Comparison of ENCODE assay signal across 8 cellular contexts in genomic region chr2:60550151-60550983, GRCh38. TPM values are rescaled to one million over a fixed set of nuclear protein-coding genes. Genes with fewer than 3 reads are reported as not detected.
DNase-seq lines count a peak whose midpoint lies in the region; ATAC-seq and TF ChIP-seq lines count a peak whose summit lies in the region.

No MANE protein-coding gene starts in this region.

- H3K9me3 Mint-ChIP-seq in activated T-helper 2 cell treated with anti-CD3 and anti-CD28 coated beads, Interferon-gamma antibody, Interleukin-2, Interleukin-4, amounts not matched to agents 10 μg/mL and 5 μg/mL and 100 μg/mL, durations not matched to agents 14 hours and 24 hours and 36 hours: no peaks in the 10 kb centered on the region

- H3K27me3 ChIP-seq in DND-41 (ENCODE audit: insufficient read depth, low read length, poor library complexity): peaks cover 59% of the 10 kb centered on the region
- no peaks in the 10 kb centered on the region for H3K27me3 ChIP-seq in foreskin keratinocyte
- H3K27me3 ChIP-seq in neuron (ENCODE audit: insufficient read depth, low read length): peaks cover 39% of the 10 kb centered on the region

- peaks cover 25% of the 10 kb centered on the region; the same call in 1 of the 2 replicates for H4K20me1 ChIP-seq in DND-41 (ENCODE audit: insufficient read depth, low read length)

- H3K4me1 ChIP-seq in DND-41 (ENCODE audit: insufficient read depth, low read length) (peaks cover 68% of the 10 kb centered on the region), foreskin keratinocyte (peaks cover 30% of the 10 kb centered on the region), neuron (ENCODE audit: insufficient read depth, low read length) (peaks cover 37% of the 10 kb centered on the region)

- H3K9ac ChIP-seq in DND-41 (ENCODE audit: low read depth, low read length): peak overlapping the region; percentile 89

- peaks cover 86% of the 10 kb centered on the region for H3K79me2 ChIP-seq in DND-41 (ENCODE audit: insufficient read depth, low read length)

- peaks cover 71% of the 10 kb centered on the region for H3K27me3 Mint-ChIP-seq in activated T-helper 2 cell treated with anti-CD3 and anti-CD28 coated beads, Interferon-gamma antibody, Interleukin-2, Interleukin-4, amounts not matched to agents 10 μg/mL and 5 μg/mL and 100 μg/mL, durations not matched to agents 14 hours and 24 hours and 36 hours (ENCODE audit: low read depth)

- H3K9me3 ChIP-seq in DND-41 (ENCODE audit: insufficient read depth, low read length, severe bottlenecking) (no peaks in the 10 kb centered on the region), neuron (ENCODE audit: low read length) (no peaks in the 10 kb centered on the region)

- H3K27ac ChIP-seq in DND-41 (ENCODE audit: low read length): peak overlapping the region; percentile 96
- peak overlapping the region; percentile 70 for H3K27ac ChIP-seq in foreskin keratinocyte

- H3K36me3 Mint-ChIP-seq in activated T-helper 2 cell treated with anti-CD3 and anti-CD28 coated beads, Interferon-gamma antibody, Interleukin-2, Interleukin-4, amounts not matched to agents 10 μg/mL and 5 μg/mL and 100 μg/mL, durations not matched to agents 14 hours and 24 hours and 36 hours (ENCODE audit: low read depth): no peaks in the 10 kb centered on the region

- peak; percentile 63 for ATAC-seq in DND-41 (ENCODE audit: insufficient read depth, low read depth)
- peak; percentile 41 for ATAC-seq in GM21390 (IDR thresholded peaks at IDR 0.05; ENCODE audit: unreplicated experiment)
- peak; percentile 66 for ATAC-seq in foreskin keratinocyte

- peaks cover 21% of the 10 kb centered on the region for H3K4me1 Mint-ChIP-seq in activated T-helper 2 cell treated with anti-CD3 and anti-CD28 coated beads, Interferon-gamma antibody, Interleukin-2, Interleukin-4, amounts not matched to agents 10 μg/mL and 5 μg/mL and 100 μg/mL, durations not matched to agents 14 hours and 24 hours and 36 hours (ENCODE audit: low read depth)

- peak overlapping the region; percentile 65 for H2AFZ ChIP-seq in DND-41 (ENCODE audit: low read depth, low read length)
- peak overlapping the region; percentile 94 for H2AFZ ChIP-seq in neuron (ENCODE audit: low read depth, low read length)

- H3K36me3 ChIP-seq in DND-41 (ENCODE audit: insufficient read depth, low read length): peaks cover 21% of the 10 kb centered on the region
- no peaks in the 10 kb centered on the region for H3K36me3 ChIP-seq in neuron (ENCODE audit: insufficient read depth, low read length)

- DNase-seq in DND-41: peak; percentile 89
- DNase-seq in HS-5 (ENCODE audit: low read depth): peak; percentile 51
- peak; percentile 79 for DNase-seq in NCI-H82 treated with DMSO at 0.1 percent for 48 hours (lab: John Stamatoyannopoulos, UW; ENCODE audit: unreplicated experiment)
- DNase-seq in activated T-helper 2 cell treated with anti-CD3 and anti-CD28 coated beads, Interferon-gamma antibody, Interleukin-2, Interleukin-4, amounts not matched to agents 10 μg/mL and 5 μg/mL and 100 μg/mL, durations not matched to agents 14 hours and 24 hours and 36 hours (ENCODE audit: low spot score): no peak
- DNase-seq in foreskin keratinocyte: peak in 1 of 2 donors; percentile 84
- no peak for DNase-seq in NK-92 (lab: John Stamatoyannopoulos, UW; ENCODE audit: unreplicated experiment)

- H3K4me3 ChIP-seq in DND-41 (ENCODE audit: low read depth in 1 of 2, low read length in 2 of 2) (peak overlapping the region; percentile 66 to 78), neuron (ENCODE audit: low read length) (peak overlapping the region; percentile 67)

- peak overlapping the region; percentile 92 for H3K4me2 ChIP-seq in DND-41 (ENCODE audit: insufficient read depth, low read length)

- no peak overlapping the region for H3K27ac Mint-ChIP-seq in activated T-helper 2 cell treated with anti-CD3 and anti-CD28 coated beads, Interferon-gamma antibody, Interleukin-2, Interleukin-4, amounts not matched to agents 10 μg/mL and 5 μg/mL and 100 μg/mL, durations not matched to agents 14 hours and 24 hours and 36 hours

- intact Hi-C loops in activated T-helper 2 cell treated with anti-CD3 and anti-CD28 coated beads, Interferon-gamma antibody, Interleukin-2, Interleukin-4, amounts not matched to agents 10 μg/mL and 5 μg/mL and 100 μg/mL, durations not matched to agents 14 hours and 24 hours and 36 hours (cut with micrococcal nuclease): loop anchor here (5.0 to 10.0 kb wide), 2 partner anchors 1248 to 1526 kb away; no protein-coding TSS in a partner anchor

- H3K4me3 Mint-ChIP-seq in activated T-helper 2 cell treated with anti-CD3 and anti-CD28 coated beads, Interferon-gamma antibody, Interleukin-2, Interleukin-4, amounts not matched to agents 10 μg/mL and 5 μg/mL and 100 μg/mL, durations not matched to agents 14 hours and 24 hours and 36 hours (ENCODE audit: low read depth): peak overlapping the region; percentile 80

- TF ChIP-seq CTCF in DND-41 (IDR thresholded peaks at IDR 0.05; ENCODE audit: borderline replicate concordance, extremely low read depth, low read length, poor library complexity, severe bottlenecking) (peak; percentile 93), foreskin keratinocyte (conservative IDR thresholded peaks at IDR 0.05) (peak; percentile 84)

RNA-seq across cellular contexts. Expression of gene BCL11A, which starts 3.1 kb away (rescaled TPM):
- 0.21 TPM in 2 replicates for total RNA-seq in activated T-helper 2 cell treated with anti-CD3 and anti-CD28 coated beads, Interferon-gamma antibody, Interleukin-2, Interleukin-4, amounts not matched to agents 10 μg/mL and 5 μg/mL and 100 μg/mL, durations not matched to agents 14 hours and 24 hours and 36 hours
- 7.1 and 7.2 TPM in 2 replicates for total RNA-seq in foreskin keratinocyte
- 5.3 and 6.9 TPM in 2 replicates for polyA plus RNA-seq in foreskin keratinocyte

Comparison
In these comparisons a context has a peak if more than half of its experiments do, and no peak if none do; other contexts are left out.
1. DNase-seq: peak in DND-41 (single experiment), HS-5 (single experiment) and NCI-H82 treated with DMSO at 0.1 percent for 48 hours (single experiment); none in activated T-helper 2 cell treated with anti-CD3 and anti-CD28 coated beads, Interferon-gamma antibody, Interleukin-2, Interleukin-4, amounts not matched to agents 10 μg/mL and 5 μg/mL and 100 μg/mL, durations not matched to agents 14 hours and 24 hours and 36 hours (single experiment) and NK-92 (single experiment).
2. Peak in every context shown above with its lines, with median percentiles within 50 percentile points of each other: ATAC-seq.